Comparison of ENCODE assay signal across 8 cellular contexts in the genomic region with DNA sequence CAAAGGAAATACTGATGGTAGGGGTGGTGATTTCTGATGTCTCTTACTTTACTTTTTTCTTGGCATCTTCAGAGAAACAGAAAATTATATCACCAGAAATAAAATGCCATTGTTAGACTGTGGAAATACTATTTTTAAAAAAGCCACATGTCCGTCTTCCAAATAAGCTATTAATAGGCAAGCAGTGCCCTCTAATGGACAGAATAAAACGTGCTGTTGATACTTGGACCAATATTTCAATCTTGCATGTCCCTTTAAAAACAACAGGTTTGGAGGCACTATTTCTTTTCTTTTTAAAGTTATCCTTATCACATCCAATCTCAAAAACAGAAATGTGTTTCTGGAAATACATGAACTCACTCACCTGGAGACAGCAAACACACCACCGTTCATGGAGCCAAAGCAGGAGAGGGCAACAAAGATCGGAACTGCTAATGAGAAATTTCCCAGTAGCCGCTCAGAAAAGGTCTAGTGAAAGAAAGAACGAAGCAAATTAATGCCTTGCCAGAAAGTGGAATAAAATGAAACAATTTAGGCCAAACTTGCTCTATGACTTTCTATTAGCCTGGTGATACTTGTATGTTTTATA. TPM values are rescaled to one million over a fixed set of nuclear protein-coding genes. Genes with fewer than 3 reads are reported as not detected.
A peak's percentile ranks its signal among the peaks of the same experiment; 100 is the strongest.
DNase-seq lines count a peak whose midpoint lies in the region; ATAC-seq and TF ChIP-seq lines count a peak whose summit lies in the region.

No MANE protein-coding gene starts in this region.

- peak overlapping the region; percentile 79 for H4K5ac ChIP-seq in IMR-90 (ENCODE audit: low read depth, low read length)

- H3K4ac ChIP-seq in IMR-90 (ENCODE audit: low read depth, low read length): no peak overlapping the region

- H2BK120ac ChIP-seq in IMR-90 (ENCODE audit: low read depth, low read length): no peak overlapping the region

- peaks cover 4% of the 10 kb centered on the region; the same call in 1 of the 2 replicates for H3K4me1 ChIP-seq in IMR-90 (ENCODE audit: control insufficient read depth, insufficient read depth, low read length)

- no peak overlapping the region for H2BK5ac ChIP-seq in IMR-90 (ENCODE audit: low read depth, low read length, poor library complexity, severe bottlenecking)

- H3K27me3 Mint-ChIP-seq in activated T-helper 1 cell treated with anti-CD3 and anti-CD28 coated beads, Interleukin-12 subunit alpha, Interleukin-12 subunit beta, Interleukin-2, Interleukin-4 antibody, amounts not matched to agents 30 ng/mL and 10 ng/mL and 1 ng/mL, durations not matched to agents 14 hours and 24 hours and 36 hours (ENCODE audit: insufficient read depth): no peaks in the 10 kb centered on the region

- no peaks in the 10 kb centered on the region for H3K4me1 Mint-ChIP-seq in activated T-helper 1 cell treated with anti-CD3 and anti-CD28 coated beads, Interleukin-12 subunit alpha, Interleukin-12 subunit beta, Interleukin-2, Interleukin-4 antibody, amounts not matched to agents 30 ng/mL and 10 ng/mL and 1 ng/mL, durations not matched to agents 14 hours and 24 hours and 36 hours (ENCODE audit: low read depth)

- H3K4me3 Mint-ChIP-seq in activated T-helper 1 cell treated with anti-CD3 and anti-CD28 coated beads, Interleukin-12 subunit alpha, Interleukin-12 subunit beta, Interleukin-2, Interleukin-4 antibody, amounts not matched to agents 30 ng/mL and 10 ng/mL and 1 ng/mL, durations not matched to agents 14 hours and 24 hours and 36 hours: no peak overlapping the region

- CTCF ChIA-PET in IMR-90 (lab: Yijun Ruan, JAX): interaction anchor here (0.6 to 1.7 kb wide), 5 partner anchors 9 to 1002 kb away, joined by 3 to 5 read pairs (median 3); no protein-coding TSS in a partner anchor

- dilution Hi-C loops in IMR-90 (cut with HindIII; ENCODE audit: low sequenced_read_pairs, unreplicated experiment): no loop called here

- no peak overlapping the region for H3K4me2 ChIP-seq in IMR-90 (ENCODE audit: low read depth, low read length)

- no peak overlapping the region for H2AFZ ChIP-seq in IMR-90 (replicated peaks; ENCODE audit: low read length, poor library complexity)

- H3K4me3 ChIP-seq in IMR-90 (ENCODE audit: insufficient read depth, low read depth, low read length) (no peak overlapping the region), retinal pigment epithelial cell (ENCODE audit: low read length) (no peak overlapping the region)

- ATAC-seq in GM18858 (IDR thresholded peaks at IDR 0.05; ENCODE audit: unreplicated experiment) (peak; percentile 52), IMR-90 (ENCODE audit: low read depth) (peak; percentile 31; the same call in 1 of the 2 replicates)

- in situ Hi-C loops in IMR-90 (cut with MboI; ENCODE audit: low sequenced_read_pairs): loop anchor here (10.0 to 25.0 kb wide), 2 partner anchors 502 to 646 kb away; partner anchors contain the start of gene PCDH18

- peak overlapping the region; percentile 27; the same call in 1 of the 2 replicates for H2BK20ac ChIP-seq in IMR-90 (ENCODE audit: low read depth, low read length)

- DNase-seq in AG20443 (ENCODE audit: low spot score) (peak; percentile 40), IMR-90 (peak; percentile 72), SKM-1 treated with dmso at 0.1 percent for 144 hours (lab: John Stamatoyannopoulos, UW; ENCODE audit: unreplicated experiment) (peak; percentile 40), foreskin melanocyte (peak; percentile 52), retinal pigment epithelial cell (ENCODE audit: low read depth) (no peak), UCSD-AML1 (lab: John Stamatoyannopoulos, UW; ENCODE audit: unreplicated experiment) (no peak)
- DNase-seq in activated T-helper 1 cell treated with anti-CD3 and anti-CD28 coated beads, Interleukin-12 subunit alpha, Interleukin-12 subunit beta, Interleukin-2, Interleukin-4 antibody, amounts not matched to agents 30 ng/mL and 10 ng/mL and 1 ng/mL, durations not matched to agents 14 hours and 24 hours and 36 hours (ENCODE audit: low spot score): no peak

- no peak overlapping the region for H4K91ac ChIP-seq in IMR-90 (ENCODE audit: insufficient read depth, low read depth, low read length)

- H3K27ac ChIP-seq in IMR-90 (ENCODE audit: insufficient read depth, low read length): no peak overlapping the region

- H4K20me1 ChIP-seq in IMR-90 (ENCODE audit: insufficient read depth, low read length): no peaks in the 10 kb centered on the region

- peak; percentile 76 for TF ChIP-seq RAD21 in IMR-90 (IDR thresholded peaks at IDR 0.05; ENCODE audit: low read length)

- peaks cover 11% of the 10 kb centered on the region; the same call in 1 of the 2 replicates for H3K9me1 ChIP-seq in IMR-90 (ENCODE audit: insufficient read depth, low read length)

- peaks cover 7% of the 10 kb centered on the region for H3K36me3 Mint-ChIP-seq in activated T-helper 1 cell treated with anti-CD3 and anti-CD28 coated beads, Interleukin-12 subunit alpha, Interleukin-12 subunit beta, Interleukin-2, Interleukin-4 antibody, amounts not matched to agents 30 ng/mL and 10 ng/mL and 1 ng/mL, durations not matched to agents 14 hours and 24 hours and 36 hours (ENCODE audit: low read depth)

- intact Hi-C loops in IMR-90 (cut with micrococcal nuclease): loop anchor here (2.0 to 5.0 kb wide), 4 partner anchors 146 to 689 kb away; no protein-coding TSS in a partner anchor
- intact Hi-C loops in activated T-helper 1 cell treated with anti-CD3 and anti-CD28 coated beads, Interleukin-12 subunit alpha, Interleukin-12 subunit beta, Interleukin-2, Interleukin-4 antibody, amounts not matched to agents 30 ng/mL and 10 ng/mL and 1 ng/mL, durations not matched to agents 14 hours and 24 hours and 36 hours (cut with micrococcal nuclease): loop anchor here (5.0 kb wide), 1 partner anchor 146 kb away; no protein-coding TSS in a partner anchor

- H3K9ac ChIP-seq in IMR-90 (ENCODE audit: low read depth, low read length): no peak overlapping the region

- H3K9me3 Mint-ChIP-seq in activated T-helper 1 cell treated with anti-CD3 and anti-CD28 coated beads, Interleukin-12 subunit alpha, Interleukin-12 subunit beta, Interleukin-2, Interleukin-4 antibody, amounts not matched to agents 30 ng/mL and 10 ng/mL and 1 ng/mL, durations not matched to agents 14 hours and 24 hours and 36 hours: no peaks in the 10 kb centered on the region

- H2BK15ac ChIP-seq in IMR-90 (ENCODE audit: low read depth, low read length): no peak overlapping the region

- H3K36me3 ChIP-seq in IMR-90 (ENCODE audit: control insufficient read depth, insufficient read depth, low read length): peaks cover 17% of the 10 kb centered on the region

- 33% methylated on average over 1 of the region's 6 CpGs; no CpG with 5 or more reads in 1 of the 2 experiments for WGBS in IMR-90 (ENCODE audit: extremely low coverage in 2 of 2, insufficient read length in 1 of 2), 2 experiments

- H3K27ac Mint-ChIP-seq in activated T-helper 1 cell treated with anti-CD3 and anti-CD28 coated beads, Interleukin-12 subunit alpha, Interleukin-12 subunit beta, Interleukin-2, Interleukin-4 antibody, amounts not matched to agents 30 ng/mL and 10 ng/mL and 1 ng/mL, durations not matched to agents 14 hours and 24 hours and 36 hours: no peak overlapping the region

- H3K14ac ChIP-seq in IMR-90 (replicated peaks; ENCODE audit: low read depth, low read length): no peak overlapping the region; the same call in 1 of the 2 replicates

- TF ChIP-seq CTCF in IMR-90 (conservative IDR thresholded peaks at IDR 0.05; ENCODE audit: low read depth, low read length): peak; percentile 76
- TF ChIP-seq CTCF in retinal pigment epithelial cell (conservative IDR thresholded peaks at IDR 0.05; ENCODE audit: low read depth, low read length): peak; percentile 66

- no peak overlapping the region for H3K56ac ChIP-seq in IMR-90 (ENCODE audit: extremely low read depth, insufficient read depth, low read length)

- no peak overlapping the region for H3K23ac ChIP-seq in IMR-90 (ENCODE audit: low read depth, low read length)

- peaks cover 9 to 23% of the 10 kb centered on the region in 2 experiments; a peak in 3 of 4 replicates for H3K79me1 ChIP-seq in IMR-90 (ENCODE audit: low read depth in 1 of 2, low read length in 2 of 2)

- no peak overlapping the region for H2AK5ac ChIP-seq in IMR-90 (ENCODE audit: low read depth, low read length)

- H2AK9ac ChIP-seq in IMR-90 (replicated peaks; ENCODE audit: low read depth, low read length, poor library complexity): no peak overlapping the region

- TF ChIP-seq POLR2A in IMR-90 (IDR thresholded peaks at IDR 0.05; ENCODE audit: low read depth, low read length): no peak

- POLR2A ChIA-PET in IMR-90 (lab: Charles Lee; ENCODE audit: unreplicated experiment): no interaction called here

- no peak overlapping the region for H4K8ac ChIP-seq in IMR-90 (ENCODE audit: low read depth in 2 of 2, low read length in 2 of 2)

- BruUV-seq in IMR-90 (replicated peaks; lab: Mats Ljungman, UMichigan): no TSS peak

- no peaks in the 10 kb centered on the region for H3K9me3 ChIP-seq in IMR-90 (ENCODE audit: control insufficient read depth, insufficient read depth, low read length)

- no peaks in the 10 kb centered on the region for H3K27me3 ChIP-seq in IMR-90 (ENCODE audit: control insufficient read depth, insufficient read depth, low read length)

- H3K18ac ChIP-seq in IMR-90 (ENCODE audit: low read depth, low read length): no peak overlapping the region

TF ChIP-seq in IMR-90, 13 proteins besides CTCF, POLR2A, EP300 and RAD21:
- TF ChIP-seq RCOR1 (IDR thresholded peaks at IDR 0.05; ENCODE audit: insufficient replicate concordance, low read length) (no peak), CEBPB (IDR thresholded peaks at IDR 0.05; ENCODE audit: low read depth, low read length) (no peak), SMC3 (IDR thresholded peaks at IDR 0.05; ENCODE audit: low read depth, low read length) (peak; percentile 60; the same call in 1 of the 2 replicates), USF2 (IDR thresholded peaks at IDR 0.05; ENCODE audit: low read depth, low read length) (no peak)

RNA-seq across cellular contexts. Expression of gene SLC7A11, which starts 59.2 kb away (rescaled TPM):
- total RNA-seq in IMR-90 (2012; rRNA removed): 24.7 and 35.6 TPM in 2 replicates
- polyA plus RNA-seq in IMR-90 (2012; rRNA removed): 5.6 and 8.3 TPM in 2 replicates
- polyA plus RNA-seq in IMR-90 (2012; cell fraction: cytosol; rRNA removed): 1.1 and 1.5 TPM in 2 replicates
- polyA plus RNA-seq in IMR-90 (2012; cell fraction: nucleus; rRNA removed; ENCODE audit: low replicate concordance): 1.2 and 14.0 TPM in 2 replicates
- 2.6 and 2.7 TPM in 2 replicates for total RNA-seq in activated T-helper 1 cell treated with anti-CD3 and anti-CD28 coated beads, Interleukin-12 subunit alpha, Interleukin-12 subunit beta, Interleukin-2, Interleukin-4 antibody, amounts not matched to agents 30 ng/mL and 10 ng/mL and 1 ng/mL, durations not matched to agents 14 hours and 24 hours and 36 hours

Comparison
In these comparisons a context has a peak if more than half of its experiments do, and no peak if none do; other contexts are left out.
1. DNase-seq: peak in AG20443 (single experiment), IMR-90 (single experiment), SKM-1 treated with dmso at 0.1 percent for 144 hours (single experiment) and foreskin melanocyte (single experiment); none in retinal pigment epithelial cell (single experiment), activated T-helper 1 cell treated with anti-CD3 and anti-CD28 coated beads, Interleukin-12 subunit alpha, Interleukin-12 subunit beta, Interleukin-2, Interleukin-4 antibody, amounts not matched to agents 30 ng/mL and 10 ng/mL and 1 ng/mL, durations not matched to agents 14 hours and 24 hours and 36 hours (single experiment) and UCSD-AML1 (single experiment).